20 cellular contexts compared by ENCODE assay signal in the genomic region with DNA sequence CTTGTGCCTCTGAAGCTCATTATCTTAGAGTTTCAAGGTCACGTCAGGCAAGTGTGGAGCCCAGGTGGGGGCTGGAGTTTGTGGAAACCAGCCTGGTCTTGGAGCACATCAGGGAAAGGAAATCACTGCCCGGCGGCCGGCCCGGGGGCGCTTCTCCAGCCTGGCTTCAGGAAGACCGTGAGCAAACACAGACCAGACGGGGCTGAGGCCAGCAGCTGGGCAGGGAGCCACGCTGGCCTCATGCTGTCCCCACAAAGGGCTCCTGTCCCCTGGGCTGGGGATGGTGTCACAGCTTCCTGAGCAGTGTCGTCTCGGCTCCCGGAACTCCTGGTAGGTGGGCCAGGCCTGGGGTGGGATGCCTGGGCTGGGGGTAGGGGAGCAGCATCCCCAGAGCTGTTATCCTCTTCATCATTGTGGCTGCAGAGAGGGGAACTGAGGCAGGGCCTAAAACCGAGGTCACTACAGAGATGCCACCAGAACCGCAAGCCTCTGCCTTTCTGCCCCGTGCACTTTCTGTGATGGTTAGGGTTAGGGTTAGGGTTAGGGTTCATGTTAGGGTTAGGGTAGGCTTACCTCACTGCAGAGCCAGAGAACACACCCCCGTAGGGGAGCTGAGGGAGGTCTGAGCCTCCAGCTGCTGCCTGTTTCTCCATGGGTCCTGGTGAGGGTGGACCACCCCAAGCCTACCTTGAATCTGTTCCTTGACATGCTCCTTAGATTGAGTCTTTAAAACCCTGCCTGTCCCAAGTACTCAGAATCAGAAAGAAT.
DNase-seq lines count a peak whose midpoint lies in the region; ATAC-seq, FAIRE-seq and TF ChIP-seq lines count a peak whose summit lies in the region.
"Had no signal": no experiment of that assay in that cellular context is flagged by ENCODE, and none has a peak within 500 bp of the region (broad histone marks: within the 10 kb centered on the region; RNA-seq: fewer than 3 reads in every experiment).

No MANE protein-coding gene starts in this region.

- CTCF ChIA-PET in CD8-positive, alpha-beta T cell (lab: Charles Lee), result no interaction called here

- H3K36me3 ChIP-seq in testis (ENCODE audit: low read depth, missing control alignments), result no peaks in the 10 kb centered on the region
- H3K36me3 ChIP-seq in brain microvascular endothelial cell (replicated peaks), result no peaks in the 10 kb centered on the region
- no peaks in the 10 kb centered on the region for H3K36me3 ChIP-seq in CD8-positive, alpha-beta T cell (ENCODE audit: insufficient read depth, low read length)
- H3K36me3 ChIP-seq: ascending aorta, upper lobe of right lung had no signal

- TF ChIP-seq POLR2A in testis (IDR thresholded peaks at IDR 0.05), result no peak

- DNase-seq in amygdala (lab: John Stamatoyannopoulos, UW) (peak in 33 of 56 donors; percentile 8 to 81 (median 42)), frontal cortex (ENCODE audit: low spot score in 2 of 2) (peak; percentile 63 to 71), left lobe of liver (ENCODE audit: low spot score) (no peak), putamen (ENCODE audit: low spot score) (peak; percentile 48), testis (no peak), brain microvascular endothelial cell (no peak), NCI-H187 treated with DMSO at 0.1 percent for 48 hours (lab: John Stamatoyannopoulos, UW) (no peak)
- DNase-seq in CD8-positive, alpha-beta T cell, result no peak
- DNase-seq: activated CD4-positive, alpha-beta T cell treated with anti-CD3 and anti-CD28 coated beads, Interleukin-2, amount 10 ng/mL, durations not matched to agents 24 days and 14 days; activated naive CD4-positive, alpha-beta T cell; AML-193; KBM-7; kidney glomerular epithelial cell; NCI-H2107; NCI-H524; stimulated activated naive B cell treated with anti-CD40 and anti-IgM and Interleukin-4, amounts not matched to agents 10 μg/mL and 1 μg/mL and 100 μg/mL, for 72 hours; upper lobe of right lung had no signal

- H3K4me3 ChIP-seq in testis, result no peak overlapping the region
- H3K4me3 ChIP-seq in brain microvascular endothelial cell (ENCODE audit: low read depth, low read length), result no peak overlapping the region
- H3K4me3 ChIP-seq in CD8-positive, alpha-beta T cell (ENCODE audit: low read depth, low read length), result no peak overlapping the region
- H3K4me3 ChIP-seq: ascending aorta, hepatocyte, upper lobe of right lung had no signal

- H3K4me1 ChIP-seq in testis, result peaks cover 34% of the 10 kb centered on the region
- no peaks in the 10 kb centered on the region for H3K4me1 ChIP-seq in CD8-positive, alpha-beta T cell (ENCODE audit: insufficient read depth, low read length)

- H3K27me3 ChIP-seq in testis, result no peaks in the 10 kb centered on the region
- no peaks in the 10 kb centered on the region for H3K27me3 ChIP-seq in brain microvascular endothelial cell (replicated peaks)
- no peaks in the 10 kb centered on the region for H3K27me3 ChIP-seq in CD8-positive, alpha-beta T cell (ENCODE audit: insufficient read depth, low read length)
- H3K27me3 ChIP-seq: ascending aorta, hepatocyte, upper lobe of right lung had no signal

- no peaks in the 10 kb centered on the region for H3K9me3 Mint-ChIP-seq in CD8-positive, alpha-beta T cell
- H3K9me3 Mint-ChIP-seq: activated CD4-positive, alpha-beta T cell treated with anti-CD3 and anti-CD28 coated beads, Interleukin-2, amount 10 ng/mL, durations not matched to agents 24 days and 14 days; stimulated activated naive B cell treated with anti-CD40 and anti-IgM and Interleukin-4, amounts not matched to agents 10 μg/mL and 1 μg/mL and 100 μg/mL, for 72 hours had no signal

- H3K27ac Mint-ChIP-seq in CD8-positive, alpha-beta T cell, result no peak overlapping the region
- H3K27ac Mint-ChIP-seq: activated CD4-positive, alpha-beta T cell treated with anti-CD3 and anti-CD28 coated beads, Interleukin-2, amount 10 ng/mL, durations not matched to agents 24 days and 14 days; stimulated activated naive B cell treated with anti-CD40 and anti-IgM and Interleukin-4, amounts not matched to agents 10 μg/mL and 1 μg/mL and 100 μg/mL, for 72 hours had no signal

- intact Hi-C loops in testis (cut with DNase I; ENCODE audit: low total_unique reads), result no loop called here
- intact Hi-C loops in CD8-positive, alpha-beta T cell (cut with DNase I, micrococcal nuclease), result no loop called here

- H3K27ac ChIP-seq in testis (no peak overlapping the region), brain microvascular endothelial cell (no peak overlapping the region)
- H3K27ac ChIP-seq in CD8-positive, alpha-beta T cell (ENCODE audit: low read depth, low read length), result no peak overlapping the region
- H3K27ac ChIP-seq: ascending aorta, hepatocyte, upper lobe of right lung had no signal

- POLR2A ChIA-PET in CD8-positive, alpha-beta T cell (lab: Charles Lee), result no interaction called here

- no peaks in the 10 kb centered on the region for H3K4me1 Mint-ChIP-seq in CD8-positive, alpha-beta T cell (ENCODE audit: low read depth)
- H3K4me1 Mint-ChIP-seq: activated CD4-positive, alpha-beta T cell treated with anti-CD3 and anti-CD28 coated beads, Interleukin-2, amount 10 ng/mL, durations not matched to agents 24 days and 14 days; stimulated activated naive B cell treated with anti-CD40 and anti-IgM and Interleukin-4, amounts not matched to agents 10 μg/mL and 1 μg/mL and 100 μg/mL, for 72 hours had no signal

- peaks cover 5% of the 10 kb centered on the region for H3K27me3 Mint-ChIP-seq in CD8-positive, alpha-beta T cell (ENCODE audit: low read depth)
- H3K27me3 Mint-ChIP-seq: activated CD4-positive, alpha-beta T cell treated with anti-CD3 and anti-CD28 coated beads, Interleukin-2, amount 10 ng/mL, durations not matched to agents 24 days and 14 days had no signal

- H3K9me3 ChIP-seq in testis, result no peaks in the 10 kb centered on the region
- no peaks in the 10 kb centered on the region for H3K9me3 ChIP-seq in CD8-positive, alpha-beta T cell (ENCODE audit: low read length)
- H3K9me3 ChIP-seq: ascending aorta, Caco-2, upper lobe of right lung had no signal

- in situ Hi-C loops in brain microvascular endothelial cell (cut with HindIII; ENCODE audit: low pct_ligation_motif_present, low sequenced_read_pairs), result no loop called here

- H3K4me3 Mint-ChIP-seq in CD8-positive, alpha-beta T cell, result no peak overlapping the region
- H3K4me3 Mint-ChIP-seq: activated CD4-positive, alpha-beta T cell treated with anti-CD3 and anti-CD28 coated beads, Interleukin-2, amount 10 ng/mL, durations not matched to agents 24 days and 14 days; stimulated activated naive B cell treated with anti-CD40 and anti-IgM and Interleukin-4, amounts not matched to agents 10 μg/mL and 1 μg/mL and 100 μg/mL, for 72 hours had no signal

- WGBS in testis, 2 donors, result 21 to 32% methylated on average over 4 to 16 of the region's 16 CpGs

- no peak for FAIRE-seq in frontal cortex (lab: Jason Lieb, UNC)

- ATAC-seq in left lobe of liver, result peak; percentile 68
- ATAC-seq in CD8-positive, alpha-beta T cell, result no peak
- ATAC-seq: upper lobe of right lung had no signal

- H3K36me3 Mint-ChIP-seq in CD8-positive, alpha-beta T cell, result no peaks in the 10 kb centered on the region
- H3K36me3 Mint-ChIP-seq: stimulated activated naive B cell treated with anti-CD40 and anti-IgM and Interleukin-4, amounts not matched to agents 10 μg/mL and 1 μg/mL and 100 μg/mL, for 72 hours had no signal

- TF ChIP-seq CTCF in testis (IDR thresholded peaks at IDR 0.05), result no peak
- no peak for TF ChIP-seq CTCF in brain microvascular endothelial cell (IDR thresholded peaks at IDR 0.05; ENCODE audit: low read depth, low read length, missing control alignments)
- TF ChIP-seq CTCF in CD8-positive, alpha-beta T cell (IDR thresholded peaks at IDR 0.05), result no peak

Comparison
In these comparisons a context has a peak if more than half of its experiments do, and no peak if none do; other contexts are left out.
1. DNase-seq: peak in amygdala (33 of 56), frontal cortex (2 of 2) and putamen (single experiment); none in left lobe of liver (single experiment), testis (single experiment), brain microvascular endothelial cell (single experiment), NCI-H187 treated with DMSO at 0.1 percent for 48 hours (single experiment) and CD8-positive, alpha-beta T cell (0 of 7).